ENCODE assay signal across 8 cellular contexts in the genomic region with DNA sequence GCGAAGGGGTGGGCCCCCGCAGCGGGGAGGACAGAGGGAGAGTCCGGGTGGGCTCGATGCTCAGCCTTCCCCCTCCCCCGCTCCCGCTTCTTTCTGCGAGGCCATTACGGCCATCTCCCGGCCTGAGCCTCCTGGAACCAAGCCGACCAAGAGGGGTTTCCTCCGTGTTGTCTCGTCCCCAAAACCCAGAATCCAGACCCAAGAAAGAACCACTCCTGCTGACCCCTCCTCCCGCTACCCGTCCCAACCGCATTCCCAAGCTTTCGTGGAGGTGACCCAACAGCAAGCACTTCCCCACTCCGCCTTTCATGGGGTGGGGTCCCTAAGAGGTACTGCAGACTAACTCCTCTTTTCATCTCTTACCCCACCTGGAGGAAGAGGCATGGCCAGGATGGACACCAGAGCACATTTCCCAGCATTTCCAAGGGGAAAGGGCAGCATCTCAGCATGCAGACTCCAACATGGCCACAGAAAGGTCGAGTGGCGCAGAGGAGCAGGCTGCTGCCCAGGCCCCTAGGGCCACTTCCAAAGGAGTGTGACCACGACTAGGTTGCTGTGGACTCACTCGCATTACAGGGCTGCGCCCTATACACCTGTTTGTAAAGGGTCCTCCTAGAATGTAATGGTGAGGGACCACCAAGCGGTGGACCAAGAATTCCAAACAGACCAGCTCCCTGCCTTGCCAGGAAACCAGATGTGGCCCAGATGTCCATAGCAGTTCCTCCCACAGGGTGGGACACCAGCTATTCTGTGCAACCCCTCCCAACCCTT. TPM values are rescaled to one million over a fixed set of nuclear protein-coding genes. Genes with fewer than 3 reads are reported as not detected.
A peak's percentile ranks its signal among the peaks of the same experiment; 100 is the strongest.
DNase-seq lines count a peak whose midpoint lies in the region; ATAC-seq and TF ChIP-seq lines count a peak whose summit lies in the region.

No MANE protein-coding gene starts in this region.

- H3K27me3 ChIP-seq in breast epithelium (no peaks in the 10 kb centered on the region), mesendoderm (ENCODE audit: insufficient read depth, low read length, poor library complexity) (no peaks in the 10 kb centered on the region)

- no peak overlapping the region for H4K8ac ChIP-seq in mesendoderm (ENCODE audit: low read depth, low read length)

- H2BK5ac ChIP-seq in mesendoderm (ENCODE audit: low read length) = peak overlapping the region; percentile 27

- peak overlapping the region; percentile 40 to 73 (median 51) for H3K4me3 ChIP-seq in breast epithelium
- peak overlapping the region; percentile 54 for H3K4me3 ChIP-seq in mesendoderm (ENCODE audit: low read length)

- no peak overlapping the region for H2BK120ac ChIP-seq in mesendoderm (ENCODE audit: low read depth, low read length)

- peak overlapping the region; percentile 81 for H3K9ac ChIP-seq in mesendoderm (ENCODE audit: low read length)

- peak overlapping the region; percentile 24 for H2AK5ac ChIP-seq in mesendoderm (ENCODE audit: low read length)

- no peak for TF ChIP-seq POLR2A in breast epithelium (IDR thresholded peaks at IDR 0.05)

- WGBS in mesendoderm (ENCODE audit: extremely low coverage, insufficient coverage, low lambda C conversion rate) = no CpG with 5 or more reads among the region's 24 CpGs

- no peak for TF ChIP-seq CTCF in breast epithelium (IDR thresholded peaks at IDR 0.05)

- peak overlapping the region; percentile 96 for H3K4me2 ChIP-seq in mesendoderm (ENCODE audit: low read length)

- no peak for TF ChIP-seq EP300 in Ishikawa (IDR thresholded peaks at IDR 0.05; ENCODE audit: borderline replicate concordance)

- ATAC-seq in GM18867 (IDR thresholded peaks at IDR 0.05; ENCODE audit: unreplicated experiment) (peak; percentile 3), HG03521 (IDR thresholded peaks at IDR 0.05; ENCODE audit: unreplicated experiment) (no peak)

- no peak overlapping the region for H3K23ac ChIP-seq in mesendoderm (ENCODE audit: low read length)

- no peaks in the 10 kb centered on the region for H3K79me1 ChIP-seq in mesendoderm (ENCODE audit: low read length)

- no peak overlapping the region for H4K5ac ChIP-seq in mesendoderm (ENCODE audit: low read length)

- H3K4ac ChIP-seq in mesendoderm (ENCODE audit: low read depth, low read length) = peak overlapping the region; percentile 74

- no peak for DNase-seq in breast epithelium (ENCODE audit: low spot score in 2 of 2)
- DNase-seq in mesendoderm = peak; percentile 75
- no peak for DNase-seq in cerebellar nuclear complex (lab: John Stamatoyannopoulos, UW)
- DNase-seq in NCI-H446 treated with DMSO at 0.1 percent for 48 hours (lab: John Stamatoyannopoulos, UW) = no peak
- DNase-seq in NCI-H526 treated with DMSO at 0.1 percent for 48 hours (lab: John Stamatoyannopoulos, UW) = no peak

- no peaks in the 10 kb centered on the region for H3K9me3 ChIP-seq in breast epithelium

- intact Hi-C loops in breast epithelium (cut with DNase I; ENCODE audit: low total_unique reads) = loop anchor here (1.0 to 10.0 kb wide), 3 partner anchors 79 to 402 kb away; no protein-coding TSS in a partner anchor

- TF ChIP-seq RAD21 in Ishikawa (IDR thresholded peaks at IDR 0.05; ENCODE audit: low read depth) = no peak

- H3K4me1 ChIP-seq in breast epithelium = peaks cover 4 to 21% of the 10 kb centered on the region in 2 donors
- peaks cover 4% of the 10 kb centered on the region for H3K4me1 ChIP-seq in mesendoderm (ENCODE audit: control insufficient read depth, low read depth, low read length)

- no peaks in the 10 kb centered on the region for H3K79me2 ChIP-seq in mesendoderm (ENCODE audit: control insufficient read depth, insufficient read depth, low read length)

- peak overlapping the region; percentile 85 for H3K18ac ChIP-seq in mesendoderm (ENCODE audit: low read length)

- H3K27ac ChIP-seq in breast epithelium = peak overlapping the region; percentile 79 to 91
- H3K27ac ChIP-seq in mesendoderm (ENCODE audit: low read depth, low read length) = no peak overlapping the region

- peak overlapping the region; percentile 91 for H3K56ac ChIP-seq in mesendoderm (ENCODE audit: low read length)

- no peak overlapping the region for H2BK15ac ChIP-seq in mesendoderm (replicated peaks; ENCODE audit: low read depth)

- H3K36me3 ChIP-seq in breast epithelium (no peaks in the 10 kb centered on the region), mesendoderm (ENCODE audit: control insufficient read depth, insufficient read depth, low read length) (no peaks in the 10 kb centered on the region)

TF ChIP-seq in Ishikawa, 13 proteins besides CTCF, POLR2A, EP300 and RAD21:
- peak; percentile 16 for TF ChIP-seq YY1 (IDR thresholded peaks at IDR 0.05; ENCODE audit: low read depth)
- TF ChIP-seq FOXM1 (IDR thresholded peaks at IDR 0.05; ENCODE audit: borderline replicate concordance, low read depth) = no peak
- peak; percentile 60; the same call in 1 of the 2 replicates for TF ChIP-seq ZBTB7A (IDR thresholded peaks at IDR 0.05; ENCODE audit: low read depth)

RNA-seq across cellular contexts. Expression of a gene that starts 53.5 kb away (rescaled TPM):
- 10 to 100 TPM; 24.6 to 55.7 (median 30.4) TPM for total RNA-seq in breast epithelium
- 90.4 TPM for polyA plus RNA-seq in mesendoderm (2013, experiment 1 of 2)
- 90.0 TPM for polyA plus RNA-seq in mesendoderm (2013, experiment 2 of 2)

RNA-seq across cellular contexts. Expression of a gene that starts 53.6 kb away (rescaled TPM):
- total RNA-seq in breast epithelium = 10 to 100 TPM; 16.7 to 21.8 (median 18.9) TPM
- 17.8 TPM for polyA plus RNA-seq in mesendoderm (2013, experiment 1 of 2)
- 17.9 TPM for polyA plus RNA-seq in mesendoderm (2013, experiment 2 of 2)
